In genomic region chr6:3731700-3732099, GRCh38 we compare ENCODE assay signal across 21 cellular contexts. TPM values are rescaled to one million over a fixed set of nuclear protein-coding genes. Genes with fewer than 3 reads are reported as not detected.
DNase-seq lines count a peak whose midpoint lies in the region; ATAC-seq, FAIRE-seq and TF ChIP-seq lines count a peak whose summit lies in the region.
"Had no signal": no experiment of that assay in that cellular context is flagged by ENCODE, and none has a peak within 500 bp of the region (broad histone marks: within the 10 kb centered on the region; RNA-seq: fewer than 3 reads in every experiment).

No MANE protein-coding gene starts in this region.

- H3K4me1 ChIP-seq in pancreas: peaks cover 0 to 3% (median 2%) of the 10 kb centered on the region in 3 donors
- H3K4me1 ChIP-seq: neural progenitor cell had no signal

- peaks cover 0 to 4% (median 2%) of the 10 kb centered on the region in 3 donors for H3K36me3 ChIP-seq in pancreas
- H3K36me3 ChIP-seq: neural progenitor cell had no signal

- peak overlapping the region; percentile 23 to 90 (median 48) for H3K27ac Mint-ChIP-seq in brain
- H3K27ac Mint-ChIP-seq: activated naive CD4-positive, alpha-beta T cell treated with anti-CD3 and anti-CD28 coated beads for 36 hours; neural progenitor cell; stimulated activated naive B cell treated with anti-CD40 and anti-IgM and Interleukin-4, amounts not matched to agents 10 μg/mL and 1 μg/mL and 100 μg/mL, for 72 hours had no signal

- 49 to 55% methylated on average over 7 of the region's 7 CpGs for whole genome bisulfite sequencing in pancreas, 2 donors

- peak in 3 of 4 donors; percentile 24 to 54 (median 31) for ATAC-seq in pancreas
- ATAC-seq in HG02938 (IDR thresholded peaks at IDR 0.05; ENCODE audit: unreplicated experiment): no peak

- H3K9me3 ChIP-seq in pancreas: no peaks in the 10 kb centered on the region

- H3K4me1 Mint-ChIP-seq in brain: peaks cover 31% of the 10 kb centered on the region

- peak overlapping the region in 2 of 5 experiments; percentile 41 to 64 for H3K4me3 Mint-ChIP-seq in brain
- H3K4me3 Mint-ChIP-seq: activated naive CD4-positive, alpha-beta T cell treated with anti-CD3 and anti-CD28 coated beads for 36 hours; activated T-cell treated with anti-CD3 and anti-CD28 coated beads, Interleukin-2, amount 50 U/mL, for 4 hours; neural progenitor cell; stimulated activated naive B cell treated with anti-CD40 and anti-IgM and Interleukin-4, amounts not matched to agents 10 μg/mL and 1 μg/mL and 100 μg/mL, for 72 hours had no signal

- H3K36me3 Mint-ChIP-seq in brain: peaks cover 59% of the 10 kb centered on the region
- H3K36me3 Mint-ChIP-seq: CD4-positive, alpha-beta memory T cell had no signal

- peaks cover 0 to 22% (median 14%) of the 10 kb centered on the region in 5 experiments for H3K9me3 Mint-ChIP-seq in brain
- H3K9me3 Mint-ChIP-seq: activated naive CD4-positive, alpha-beta T cell treated with anti-CD3 and anti-CD28 coated beads for 36 hours; activated T-cell treated with anti-CD3 and anti-CD28 coated beads, Interleukin-2, amount 50 U/mL, for 4 hours had no signal

- in situ Hi-C loops in ACHN (cut with HindIII; ENCODE audit: low pct_ligation_motif_present, low pct_unique_long_range_greater_than_20kb, low sequenced_read_pairs): no loop called here

- no peak overlapping the region for H3K4me3 ChIP-seq in pancreas
- H3K4me3 ChIP-seq: hepatocyte, neural progenitor cell, PC-9 had no signal

- H3K27me3 ChIP-seq in pancreas: no peaks in the 10 kb centered on the region
- H3K27me3 ChIP-seq: hepatocyte, neural progenitor cell had no signal

- no peak for FAIRE-seq in pancreas (lab: Jason Lieb, UNC)
- FAIRE-seq: G401.6, GM18507, small intestine had no signal

- peak; percentile 27 for DNase-seq in NCI-H1105 treated with DMSO at 0.1 percent for 48 hours (lab: John Stamatoyannopoulos, UW)
- DNase-seq in NCI-H526 treated with DMSO at 0.1 percent for 48 hours (lab: John Stamatoyannopoulos, UW): peak; percentile 38
- peak in 1 of 6 donors; percentile 21 for DNase-seq in pancreas
- DNase-seq in NCI-H1694 treated with DMSO at 0.1 percent for 48 hours (lab: John Stamatoyannopoulos, UW): no peak
- DNase-seq in ACHN: no peak
- DNase-seq: activated CD4-positive, alpha-beta T cell treated with anti-CD3 and anti-CD28 coated beads for 4 hours; activated naive CD4-positive, alpha-beta T cell treated with anti-CD3 and anti-CD28 coated beads for 36 hours; activated T-cell treated with anti-CD3 and anti-CD28 coated beads, Interleukin-2, amount 50 U/mL, for 4 hours; CD4-positive, alpha-beta memory T cell; NCI-H774; small intestine; stimulated activated CD4-positive, alpha-beta T cell treated with anti-CD3 and anti-CD28 coated beads, Interleukin-2, amount 100 ng/mL, for 48 hours; stimulated activated naive B cell treated with anti-CD40 and anti-IgM and Interleukin-4, amounts not matched to agents 10 μg/mL and 1 μg/mL and 100 μg/mL, for 72 hours had no signal

- TF ChIP-seq CTCF in brain (conservative IDR thresholded peaks at IDR 0.05) (no peak), pancreas (IDR thresholded peaks at IDR 0.05) (no peak)

- H3K27me3 Mint-ChIP-seq in brain: no peaks in the 10 kb centered on the region

- intact Hi-C loops in pancreas (cut with DNase I): loop anchor here in 1 of 3 donors (5.0 kb wide), 2 partner anchors 274 to 454 kb away; partner anchors contain the start of gene SLC22A23

- no peak overlapping the region for H3K27ac ChIP-seq in pancreas
- H3K27ac ChIP-seq: hepatocyte, KMS-11, neural progenitor cell, PC-9 had no signal

RNA-seq across cellular contexts. Expression of gene PXDC1, which starts 19.8 kb away (rescaled TPM):
- polyA plus RNA-seq in brain (ENCODE audit: insufficient read depth, low read depth, low replicate concordance) (30.5 TPM), pancreas (10 to 100 TPM; 13.7 to 19.7 TPM)
- 10 to 100 TPM in 3 of 6 donors, 1 to 10 TPM in 3; 5.2 to 18.4 (median 9.6) TPM for total RNA-seq in pancreas
- polyA plus RNA-seq: CD4-positive, alpha-beta memory T cell had no signal

Comparison
In these comparisons a context has a peak if more than half of its experiments do, and no peak if none do; other contexts are left out.
1. DNase-seq: peak in NCI-H1105 treated with DMSO at 0.1 percent for 48 hours (single experiment) and NCI-H526 treated with DMSO at 0.1 percent for 48 hours (single experiment); none in NCI-H1694 treated with DMSO at 0.1 percent for 48 hours (single experiment) and ACHN (single experiment).